8 cellular contexts compared by ENCODE assay signal in genomic region chr3:113626513-113627371, GRCh38.
A peak's percentile ranks its signal among the peaks of the same experiment; 100 is the strongest.
DNase-seq lines count a peak whose midpoint lies in the region; ATAC-seq, FAIRE-seq and TF ChIP-seq lines count a peak whose summit lies in the region.

No MANE protein-coding gene starts in this region.

- no peaks in the 10 kb centered on the region for H3K27me3 ChIP-seq in PC-3 (ENCODE audit: low read length)

- POLR2A ChIA-PET in A549 (lab: Yijun Ruan, JAX): no interaction called here
- POLR2A ChIA-PET in PC-3 (lab: Charles Lee; ENCODE audit: unreplicated experiment): no interaction called here

- 20% methylated on average over 10 of the region's 10 CpGs for WGBS in A549 (ENCODE audit: missing lambda C conversion rate)

- peak; percentile 98 for TF ChIP-seq CTCF in A549 (IDR thresholded peaks at IDR 0.05)
- peak; percentile 96 for TF ChIP-seq CTCF in PC-3 (conservative IDR thresholded peaks at IDR 0.05; ENCODE audit: low read depth, low read length)

- BruUV-seq in PC-3 (replicated peaks; lab: Mats Ljungman, UMichigan): no TSS peak

- H4K20me1 ChIP-seq in PC-3 (ENCODE audit: low read length): no peaks in the 10 kb centered on the region

- no peaks in the 10 kb centered on the region for H3K27me3 Mint-ChIP-seq in stimulated activated naive B cell treated with anti-CD40 and anti-IgM and Interleukin-4, amounts not matched to agents 10 μg/mL and 1 μg/mL and 100 μg/mL, for 72 hours

- peak overlapping the region; percentile 61 to 77 for H3K4me3 Mint-ChIP-seq in stimulated activated naive B cell treated with anti-CD40 and anti-IgM and Interleukin-4, amounts not matched to agents 10 μg/mL and 1 μg/mL and 100 μg/mL, for 72 hours

- peaks cover 40 to 57% of the 10 kb centered on the region in 2 donors for H3K4me1 Mint-ChIP-seq in stimulated activated naive B cell treated with anti-CD40 and anti-IgM and Interleukin-4, amounts not matched to agents 10 μg/mL and 1 μg/mL and 100 μg/mL, for 72 hours

- no peaks in the 10 kb centered on the region for H3K79me2 ChIP-seq in PC-3 (ENCODE audit: low read length)

- no peak for FAIRE-seq in A549 (lab: Jason Lieb, UNC)

- H3K9me3 Mint-ChIP-seq in stimulated activated naive B cell treated with anti-CD40 and anti-IgM and Interleukin-4, amounts not matched to agents 10 μg/mL and 1 μg/mL and 100 μg/mL, for 72 hours: no peaks in the 10 kb centered on the region

- H3K9me2 ChIP-seq in PC-3 (replicated peaks; ENCODE audit: low read length): no peaks in the 10 kb centered on the region

- TF ChIP-seq RAD21 in A549 (conservative IDR thresholded peaks at IDR 0.05 in 1 of 2, IDR thresholded peaks at IDR 0.05 in 1 of 2): peak; percentile 97

- H2AFZ ChIP-seq in PC-3 (ENCODE audit: low read length): peak overlapping the region; percentile 33; the same call in 1 of the 2 replicates

- peak overlapping the region; percentile 96 for H3K27ac Mint-ChIP-seq in stimulated activated naive B cell treated with anti-CD40 and anti-IgM and Interleukin-4, amounts not matched to agents 10 μg/mL and 1 μg/mL and 100 μg/mL, for 72 hours

- H3K9me3 ChIP-seq in A549: no peaks in the 10 kb centered on the region
- H3K9me3 ChIP-seq in PC-3 (ENCODE audit: low read length): no peaks in the 10 kb centered on the region

- H3K9ac ChIP-seq in PC-3 (ENCODE audit: low read length): no peak overlapping the region

- H3K27ac ChIP-seq in A549 (no peak overlapping the region), PC-3 (ENCODE audit: low read length) (no peak overlapping the region)

- peak; percentile 94 to 99 for ATAC-seq in A549
- ATAC-seq in PC-3: peak; percentile 84
- ATAC-seq in stimulated activated naive B cell treated with anti-CD40 and anti-IgM and Interleukin-4, amounts not matched to agents 10 μg/mL and 1 μg/mL and 100 μg/mL, for 72 hours (replicated peaks): peak; percentile 96 to 97
- no peak for ATAC-seq in GM18873 (IDR thresholded peaks at IDR 0.05; ENCODE audit: low FRiP score, unreplicated experiment)

- H3F3A ChIP-seq in PC-3 (ENCODE audit: low read length, unreplicated experiment): no peaks in the 10 kb centered on the region

- CTCF ChIA-PET in A549 (lab: Yijun Ruan, JAX) (interaction anchor here (0.6 to 5.1 kb wide), 33 partner anchors 9 to 984 kb away, joined by 3 to 35 read pairs (median 4); no protein-coding TSS in a partner anchor), PC-3 (lab: Charles Lee) (interaction anchor here (1.0 kb wide), 1 partner anchor 21 kb away, joined by 4 read pairs; no protein-coding TSS in a partner anchor)

- TF ChIP-seq POLR2A in A549 (IDR thresholded peaks at IDR 0.05; ENCODE audit: low read length): no peak

- no peak overlapping the region for H3K4me3 ChIP-seq in A549
- H3K4me3 ChIP-seq in PC-3 (ENCODE audit: low read length): no peak overlapping the region

- H3K4me1 ChIP-seq in A549 (no peaks in the 10 kb centered on the region), PC-3 (ENCODE audit: insufficient read depth, low read length) (no peaks in the 10 kb centered on the region)

- DNase-seq in A549 (ENCODE audit: low read depth in 1 of 2, low spot score in 1 of 2) (peak; percentile 72 to 82), GF-D8 (lab: John Stamatoyannopoulos, UW) (peak; percentile 39), HT-29 (ENCODE audit: low spot score) (peak; percentile 89), PC-3 (peak; percentile 70), cerebellum (ENCODE audit: low spot score) (peak; percentile 80), kidney tubule cell (ENCODE audit: low spot score) (peak; percentile 62)
- DNase-seq in stimulated activated naive B cell treated with anti-CD40 and anti-IgM and Interleukin-4, amounts not matched to agents 10 μg/mL and 1 μg/mL and 100 μg/mL, for 72 hours: peak; percentile 64

- peaks cover 53 to 68% of the 10 kb centered on the region in 2 donors for H3K36me3 Mint-ChIP-seq in stimulated activated naive B cell treated with anti-CD40 and anti-IgM and Interleukin-4, amounts not matched to agents 10 μg/mL and 1 μg/mL and 100 μg/mL, for 72 hours

- no peak for TF ChIP-seq EP300 in A549 (IDR thresholded peaks at IDR 0.05)

- H3K4me2 ChIP-seq in A549: peak overlapping the region; percentile 62
- no peak overlapping the region for H3K4me2 ChIP-seq in PC-3 (ENCODE audit: low read length)

- intact Hi-C loops in PC-3 (cut with micrococcal nuclease): loop anchor here (1.0 to 5.0 kb wide), 2 partner anchors 131 to 574 kb away; no protein-coding TSS in a partner anchor

- 0 out of 2 replicates have a peak, but pooled peaks cover 3% of the 10 kb centered on the region for H3K36me3 ChIP-seq in PC-3 (ENCODE audit: low read depth, low read length)

TF ChIP-seq in A549, 52 proteins besides CTCF, POLR2A, EP300 and RAD21:
- TF ChIP-seq SMC3 (IDR thresholded peaks at IDR 0.05): peak; percentile 88
- no peak for TF ChIP-seq HDAC2 (IDR thresholded peaks at IDR 0.05)
- TF ChIP-seq CEBPB (IDR thresholded peaks at IDR 0.05): 0 out of 4 replicates have a peak, but pooled peaks of 1 of the 2 experiments have one; percentile 23
- TF ChIP-seq, protein P1, sequence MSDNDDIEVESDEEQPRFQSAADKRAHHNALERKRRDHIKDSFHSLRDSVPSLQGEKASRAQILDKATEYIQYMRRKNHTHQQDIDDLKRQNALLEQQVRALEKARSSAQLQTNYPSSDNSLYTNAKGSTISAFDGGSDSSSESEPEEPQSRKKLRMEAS (IDR thresholded peaks at IDR 0.05): peak; percentile 41; the same call in 1 of the 2 replicates

Comparison
In these comparisons a context has a peak if more than half of its experiments do, and no peak if none do; other contexts are left out.
1. DNase-seq: peak in every context shown above with its lines; median percentile 89 in HT-29; 80 in cerebellum; 77 in A549; 70 in PC-3; 64 in stimulated activated naive B cell treated with anti-CD40 and anti-IgM and Interleukin-4, amounts not matched to agents 10 μg/mL and 1 μg/mL and 100 μg/mL, for 72 hours; 62 in kidney tubule cell; 39 in GF-D8.